ENCODE assay signal across 10 cellular contexts in genomic region chr1:54334996-54335395, GRCh38.
DNase-seq lines count a peak whose midpoint lies in the region; ATAC-seq, FAIRE-seq and TF ChIP-seq lines count a peak whose summit lies in the region.
"Had no signal": no experiment of that assay in that cellular context is flagged by ENCODE, and none has a peak within 500 bp of the region (broad histone marks: within the 10 kb centered on the region; RNA-seq: fewer than 3 reads in every experiment).

No MANE protein-coding gene starts in this region.

- DNase-seq in GM03348 (ENCODE audit: low spot score) (peak; percentile 60), brain pericyte (ENCODE audit: low read depth, low spot score) (peak; percentile 31), inferior parietal cortex (ENCODE audit: extremely low spot score) (peak; percentile 32), gastrocnemius medialis (peak; percentile 66 to 90), HUDEP-2 (lab: John Stamatoyannopoulos, UW; ENCODE audit: unreplicated experiment in 76 of 76) (no peak), mucosa of descending colon (no peak), D721Med (ENCODE audit: insufficient read length, low spot score) (no peak)
- DNase-seq: cerebellar nuclear complex had no signal

- peak overlapping the region; percentile 96 to 97 (median 96) for H3K27ac ChIP-seq in gastrocnemius medialis
- H3K27ac ChIP-seq: neutrophil had no signal

- H3K4me1 ChIP-seq in gastrocnemius medialis (peaks cover 93% of the 10 kb centered on the region in 2 donors), mucosa of descending colon (ENCODE audit: low read depth) (peaks cover 15% of the 10 kb centered on the region)

- no peak for TF ChIP-seq POLR2A in gastrocnemius medialis (IDR thresholded peaks at IDR 0.05)

- ATAC-seq in gastrocnemius medialis: peak; percentile 74 to 83
- no peak for ATAC-seq in HG03521 (IDR thresholded peaks at IDR 0.05; ENCODE audit: unreplicated experiment)
- no peak for ATAC-seq in mucosa of descending colon

- no peak for FAIRE-seq in D721Med (lab: Jason Lieb, UNC)

- H3K9me3 ChIP-seq in gastrocnemius medialis: no peaks in the 10 kb centered on the region
- no peaks in the 10 kb centered on the region for H3K9me3 ChIP-seq in mucosa of descending colon
- H3K9me3 ChIP-seq: neutrophil had no signal

- intact Hi-C loops in gastrocnemius medialis (cut with DNase I; ENCODE audit: low total_unique reads): loop anchor here (2.0 to 5.0 kb wide), 3 partner anchors 46 to 72 kb away; partner anchors contain the start of gene SSBP3
- intact Hi-C loops in mucosa of descending colon (cut with DNase I, micrococcal nuclease): no loop called here

- in situ Hi-C loops in gastrocnemius medialis (cut with MboI; ENCODE audit: low sequenced_read_pairs in 4 of 4): no loop called here

- H3K36me3 ChIP-seq in gastrocnemius medialis (no peaks in the 10 kb centered on the region), mucosa of descending colon (ENCODE audit: low read depth) (no peaks in the 10 kb centered on the region)
- H3K36me3 ChIP-seq: neutrophil had no signal

- no peaks in the 10 kb centered on the region for H3K27me3 ChIP-seq in gastrocnemius medialis
- H3K27me3 ChIP-seq: neutrophil had no signal

- TF ChIP-seq CTCF in gastrocnemius medialis (IDR thresholded peaks at IDR 0.05 in 4 of 5, conservative IDR thresholded peaks at IDR 0.05 in 1 of 5) (no peak), mucosa of descending colon (IDR thresholded peaks at IDR 0.05) (no peak), D721Med (IDR thresholded peaks at IDR 0.05; ENCODE audit: insufficient read depth, missing control alignments) (no peak)

- peak overlapping the region; percentile 27 to 39 (median 32) for H3K4me3 ChIP-seq in gastrocnemius medialis
- H3K4me3 ChIP-seq in mucosa of descending colon: no peak overlapping the region

Comparison
In these comparisons a context has a peak if more than half of its experiments do, and no peak if none do; other contexts are left out.
1. DNase-seq: peak in GM03348 (single experiment), brain pericyte (single experiment), inferior parietal cortex (single experiment) and gastrocnemius medialis (2 of 2); none in HUDEP-2 (0 of 76), mucosa of descending colon (0 of 3) and D721Med (single experiment).
2. ATAC-seq: peak in gastrocnemius medialis (2 of 2); none in HG03521 (single experiment) and mucosa of descending colon (single experiment).